8 cellular contexts compared by ENCODE assay signal in genomic region chr3:126763035-126763434, GRCh38.
"Had no signal": no experiment of that assay in that cellular context is flagged by ENCODE, and none has a peak within 500 bp of the region (broad histone marks: within the 10 kb centered on the region; RNA-seq: fewer than 3 reads in every experiment).

No MANE protein-coding gene starts in this region.

- DNase-seq: GDM1, GF-D8 had no signal

- FAIRE-seq: G401.6, GM12878, GM12891, GM12892, GM18507, GM19239 had no signal

- ATAC-seq: GM12878 had no signal

- H3K4me3 ChIP-seq: GM12878 had no signal
